ENCODE assay signal across 9 cellular contexts in the genomic region with DNA sequence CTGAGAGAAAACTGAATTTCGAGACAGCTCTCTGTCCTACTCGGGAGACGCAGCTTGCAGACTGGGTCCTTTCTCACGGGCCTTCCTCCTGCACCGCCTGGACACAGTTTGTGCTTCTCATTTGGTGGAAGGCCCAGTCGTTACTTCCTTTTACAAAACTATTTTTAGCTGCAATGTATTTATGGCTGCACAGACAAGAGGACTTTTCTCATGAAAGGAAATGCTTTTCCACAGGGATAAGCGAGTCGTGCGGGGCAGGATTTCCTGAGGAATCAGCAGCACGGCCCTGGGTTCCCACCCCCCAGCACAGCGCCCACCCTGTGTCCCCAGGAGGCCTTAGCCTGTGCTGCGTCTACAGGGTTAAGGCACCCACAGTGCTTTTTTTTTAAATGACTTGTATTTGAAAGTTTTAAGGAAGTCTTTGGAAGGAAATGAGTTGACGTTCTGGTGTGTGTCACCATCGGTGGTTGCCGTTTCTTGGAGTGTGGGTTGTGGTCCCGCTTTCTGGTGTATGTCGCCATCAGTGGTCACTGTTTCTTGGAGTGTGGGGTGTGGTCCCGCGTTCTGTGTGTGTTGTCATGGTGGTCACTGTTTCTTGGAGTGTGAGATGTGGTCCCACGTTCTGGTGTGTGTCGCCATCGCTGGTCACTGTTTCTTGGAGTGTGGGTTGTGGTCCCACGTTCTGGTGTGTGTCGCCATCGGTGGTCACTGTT. TPM values are rescaled to one million over a fixed set of nuclear protein-coding genes. Genes with fewer than 3 reads are reported as not detected.
DNase-seq lines count a peak whose midpoint lies in the region; ATAC-seq and TF ChIP-seq lines count a peak whose summit lies in the region.
"Had no signal": no experiment of that assay in that cellular context is flagged by ENCODE, and none has a peak within 500 bp of the region (broad histone marks: within the 10 kb centered on the region; RNA-seq: fewer than 3 reads in every experiment).

No MANE protein-coding gene starts in this region.

- H3K36me3 ChIP-seq in stomach: no peaks in the 10 kb centered on the region

- H3K27ac ChIP-seq in right cardiac atrium (ENCODE audit: low read length) (peak overlapping the region; percentile 38), stomach (peak overlapping the region; percentile 47 to 85 (median 80))

- peak; percentile 79 for DNase-seq in activated naive CD4-positive, alpha-beta T cell treated with anti-CD3 and anti-CD28 coated beads for 36 hours
- DNase-seq in activated naive CD4-positive, alpha-beta T cell (lab: John Stamatoyannopoulos, UW): no peak
- no peak for DNase-seq in activated T-cell treated with anti-CD3 and anti-CD28 coated beads, Interleukin-2, amount 50 U/mL, for 24 hours
- DNase-seq in right cardiac atrium (peak in 2 of 3 donors; percentile 77 to 79), stomach (no peak), mucosa of gallbladder (ENCODE audit: low spot score) (no peak), NCI-H1417 (lab: John Stamatoyannopoulos, UW) (no peak)
- DNase-seq: DND-41 had no signal

- intact Hi-C loops in activated naive CD4-positive, alpha-beta T cell treated with anti-CD3 and anti-CD28 coated beads for 36 hours (cut with micrococcal nuclease): loop anchor here (1.0 kb wide), 1 partner anchor 16 kb away; no protein-coding TSS in a partner anchor
- intact Hi-C loops in right cardiac atrium (cut with DNase I): loop anchor here in 1 of 4 donors (10.0 kb wide), 1 partner anchor 46 kb away; no protein-coding TSS in a partner anchor
- intact Hi-C loops in stomach (cut with DNase I; ENCODE audit: low total_unique reads): no loop called here

- TF ChIP-seq CTCF in stomach (IDR thresholded peaks at IDR 0.05): no peak

- H3K27ac Mint-ChIP-seq in activated naive CD4-positive, alpha-beta T cell treated with anti-CD3 and anti-CD28 coated beads for 36 hours: peak overlapping the region; percentile 8
- H3K27ac Mint-ChIP-seq in activated T-cell treated with anti-CD3 and anti-CD28 coated beads, Interleukin-2, amount 50 U/mL, for 24 hours: peak overlapping the region; percentile 87

- H3K9me3 Mint-ChIP-seq in activated naive CD4-positive, alpha-beta T cell treated with anti-CD3 and anti-CD28 coated beads for 36 hours: no peaks in the 10 kb centered on the region
- no peaks in the 10 kb centered on the region for H3K9me3 Mint-ChIP-seq in activated T-cell treated with anti-CD3 and anti-CD28 coated beads, Interleukin-2, amount 50 U/mL, for 24 hours

- ATAC-seq in right cardiac atrium: peak; percentile 49 to 65
- no peak for ATAC-seq in esophagus mucosa

- no peaks in the 10 kb centered on the region for H3K36me3 Mint-ChIP-seq in activated naive CD4-positive, alpha-beta T cell treated with anti-CD3 and anti-CD28 coated beads for 36 hours (ENCODE audit: low read depth)
- H3K36me3 Mint-ChIP-seq in activated T-cell treated with anti-CD3 and anti-CD28 coated beads, Interleukin-2, amount 50 U/mL, for 24 hours (ENCODE audit: low read depth): peaks cover 3% of the 10 kb centered on the region

- H3K4me1 Mint-ChIP-seq in activated naive CD4-positive, alpha-beta T cell treated with anti-CD3 and anti-CD28 coated beads for 36 hours (ENCODE audit: low read depth): peaks cover 70% of the 10 kb centered on the region
- H3K4me1 Mint-ChIP-seq in activated T-cell treated with anti-CD3 and anti-CD28 coated beads, Interleukin-2, amount 50 U/mL, for 24 hours (ENCODE audit: low read depth): peaks cover 68% of the 10 kb centered on the region

- H3K4me3 Mint-ChIP-seq in activated naive CD4-positive, alpha-beta T cell treated with anti-CD3 and anti-CD28 coated beads for 36 hours: peak overlapping the region; percentile 5
- peak overlapping the region; percentile 4 for H3K4me3 Mint-ChIP-seq in activated T-cell treated with anti-CD3 and anti-CD28 coated beads, Interleukin-2, amount 50 U/mL, for 24 hours

- H3K9me3 ChIP-seq in right cardiac atrium (ENCODE audit: control insufficient read depth, low read length): no peaks in the 10 kb centered on the region
- no peaks in the 10 kb centered on the region for H3K9me3 ChIP-seq in stomach

- H3K4me3 ChIP-seq in right cardiac atrium (ENCODE audit: low read length): no peak overlapping the region
- no peak overlapping the region for H3K4me3 ChIP-seq in stomach

- CTCF ChIA-PET in activated naive CD4-positive, alpha-beta T cell treated with anti-CD3 and anti-CD28 coated beads for 36 hours (lab: Charles Lee): interaction anchor here (0.7 kb wide), 1 partner anchor 11 kb away, joined by 3 read pairs; no protein-coding TSS in a partner anchor

- no peaks in the 10 kb centered on the region for H3K27me3 Mint-ChIP-seq in activated naive CD4-positive, alpha-beta T cell treated with anti-CD3 and anti-CD28 coated beads for 36 hours (ENCODE audit: low read depth)
- H3K27me3 Mint-ChIP-seq in activated T-cell treated with anti-CD3 and anti-CD28 coated beads, Interleukin-2, amount 50 U/mL, for 24 hours: no peaks in the 10 kb centered on the region

- no peaks in the 10 kb centered on the region for H3K27me3 ChIP-seq in right cardiac atrium (ENCODE audit: control insufficient read depth, insufficient read depth)
- H3K27me3 ChIP-seq in stomach: no peaks in the 10 kb centered on the region

- no peak for TF ChIP-seq POLR2A in stomach (IDR thresholded peaks at IDR 0.05)

- H3K4me1 ChIP-seq in right cardiac atrium (ENCODE audit: control insufficient read depth, insufficient read depth, low read length): peaks cover 33% of the 10 kb centered on the region
- H3K4me1 ChIP-seq in stomach: peaks cover 65 to 99% (median 89%) of the 10 kb centered on the region in 4 donors

- 37% methylated on average over 25 of the region's 25 CpGs for WGBS in right cardiac atrium
- WGBS in stomach, 5 donors: 31 to 60% (median 47%) methylated on average over 25 of the region's 25 CpGs

- TF ChIP-seq EP300 in stomach (IDR thresholded peaks at IDR 0.05): no peak

RNA-seq across cellular contexts. Expression of a gene that starts 50.9 kb away (rescaled TPM):
- 10 to 100 TPM; 17.3 to 19.5 TPM for total RNA-seq in activated naive CD4-positive, alpha-beta T cell treated with anti-CD3 and anti-CD28 coated beads for 36 hours
- total RNA-seq in right cardiac atrium (100 to 1,000 TPM in 2 of 4 donors, 10 to 100 TPM in 2; 92.0 to 116 (median 99.2) TPM), stomach (10 to 100 TPM; 30.4 to 72.3 (median 50.6) TPM), esophagus mucosa (14.3 TPM), mucosa of gallbladder (44.4 TPM)
- polyA plus RNA-seq in right cardiac atrium (60.0 TPM), stomach (10 to 100 TPM; 17.2 to 22.1 (median 21.8) TPM)

Comparison
In these comparisons a context has a peak if more than half of its experiments do, and no peak if none do; other contexts are left out.
1. DNase-seq: peak in activated naive CD4-positive, alpha-beta T cell treated with anti-CD3 and anti-CD28 coated beads for 36 hours (single experiment) and right cardiac atrium (2 of 3); none in activated naive CD4-positive, alpha-beta T cell (0 of 4), activated T-cell treated with anti-CD3 and anti-CD28 coated beads, Interleukin-2, amount 50 U/mL, for 24 hours (single experiment), stomach (single experiment), mucosa of gallbladder (single experiment) and NCI-H1417 (0 of 3).